Comparison of ENCODE assay signal across 25 cellular contexts in genomic region chr16:24962747-24963146, GRCh38.
"Had no signal": no experiment of that assay in that cellular context is flagged by ENCODE, and none has a peak within 500 bp of the region (broad histone marks: within the 10 kb centered on the region; RNA-seq: fewer than 3 reads in every experiment).

No MANE protein-coding gene starts in this region.

- H3K4me1 ChIP-seq: colonic mucosa, esophagus muscularis mucosa, foreskin keratinocyte, gastroesophageal sphincter, heart left ventricle, left lung, lower lobe of right lung had no signal

- FAIRE-seq: endometrium, frontal cortex, islet of Langerhans, keratinocyte had no signal

- H3K9me3 Mint-ChIP-seq: dendritic cell treated with granulocyte-macrophage colony-stimulating factor and Interleukin-4, amounts not matched to agents 40 ng/mL and 50 ng/mL, for 4 days; effector memory CD8-positive, alpha-beta T cell had no signal

- H3K4me3 ChIP-seq: colonic mucosa, esophagus muscularis mucosa, gastroesophageal sphincter, heart left ventricle, hepatocyte, left lung, lower lobe of right lung, mucosa of descending colon had no signal

- H3K27ac ChIP-seq: colonic mucosa, esophagus muscularis mucosa, foreskin keratinocyte, gastroesophageal sphincter, heart left ventricle, hepatocyte, left lung, lower lobe of right lung had no signal

- H3K79me2 ChIP-seq: hepatocyte had no signal

- H3K4me2 ChIP-seq: hepatocyte had no signal

- H3K9me3 ChIP-seq: colonic mucosa, esophagus muscularis mucosa, gastroesophageal sphincter, lower lobe of right lung had no signal

- H3K27me3 Mint-ChIP-seq: dendritic cell treated with granulocyte-macrophage colony-stimulating factor and Interleukin-4, amounts not matched to agents 40 ng/mL and 50 ng/mL, for 4 days; effector memory CD8-positive, alpha-beta T cell; naive B cell; naive thymus-derived CD8-positive, alpha-beta T cell had no signal

- H3K4me1 Mint-ChIP-seq: endodermal cell, mesothelial cell of epicardium had no signal

- H3K4me3 Mint-ChIP-seq: dendritic cell treated with granulocyte-macrophage colony-stimulating factor and Interleukin-4, amounts not matched to agents 40 ng/mL and 50 ng/mL, for 4 days; effector memory CD8-positive, alpha-beta T cell; endodermal cell; mesothelial cell of epicardium; naive B cell; naive thymus-derived CD8-positive, alpha-beta T cell had no signal

- ATAC-seq: effector memory CD8-positive, alpha-beta T cell; foreskin keratinocyte; gastroesophageal sphincter; heart left ventricle; left cardiac atrium; left lung; left ventricle myocardium superior; lower lobe of right lung; mucosa of descending colon; naive thymus-derived CD8-positive, alpha-beta T cell had no signal

- H2AFZ ChIP-seq: hepatocyte had no signal

- H3K27me3 ChIP-seq: colonic mucosa, esophagus muscularis mucosa, foreskin keratinocyte, gastroesophageal sphincter, heart left ventricle, hepatocyte, left lung had no signal

- H3K27ac Mint-ChIP-seq: dendritic cell treated with granulocyte-macrophage colony-stimulating factor and Interleukin-4, amounts not matched to agents 40 ng/mL and 50 ng/mL, for 4 days; endodermal cell; mesothelial cell of epicardium had no signal

- DNase-seq: colonic mucosa; cortex of kidney; effector CD8-positive, alpha-beta T cell; effector memory CD8-positive, alpha-beta T cell; endodermal cell; foreskin keratinocyte; heart left ventricle; hypothalamus; left cardiac atrium; left lung; left ventricle myocardium superior; lower lobe of right lung; mesenchymal stem cell; mucosa of descending colon; naive B cell; naive thymus-derived CD8-positive, alpha-beta T cell had no signal
